ENCODE assay signal across 22 cellular contexts in genomic region chr10:94178475-94179251, GRCh38.
A peak's percentile ranks its signal among the peaks of the same experiment; 100 is the strongest.
DNase-seq lines count a peak whose midpoint lies in the region; ATAC-seq, FAIRE-seq and TF ChIP-seq lines count a peak whose summit lies in the region.
"Had no signal": no experiment of that assay in that cellular context is flagged by ENCODE, and none has a peak within 500 bp of the region (broad histone marks: within the 10 kb centered on the region; RNA-seq: fewer than 3 reads in every experiment).

No MANE protein-coding gene starts in this region.

- no peaks in the 10 kb centered on the region for H3K9me3 ChIP-seq in A549
- H3K9me3 ChIP-seq in H9 (ENCODE audit: control insufficient read depth, low read depth, low read length): no peaks in the 10 kb centered on the region
- H3K9me3 ChIP-seq: BE2C, SJCRH30 had no signal

- H3K4me1 ChIP-seq in A549 (peaks cover 16% of the 10 kb centered on the region), H9 (ENCODE audit: insufficient read depth, low read length) (no peaks in the 10 kb centered on the region)
- H3K4me1 ChIP-seq: BE2C had no signal

- TF ChIP-seq CTCF in A549 (IDR thresholded peaks at IDR 0.05) (no peak), H9 (conservative IDR thresholded peaks at IDR 0.05) (no peak), chondrocyte (IDR thresholded peaks at IDR 0.05) (no peak)

- no peak overlapping the region for H2BK5ac ChIP-seq in H9 (ENCODE audit: insufficient read length, low read length)

- TF ChIP-seq RAD21 in A549 (conservative IDR thresholded peaks at IDR 0.05 in 1 of 2, IDR thresholded peaks at IDR 0.05 in 1 of 2): no peak

- H3K27ac Mint-ChIP-seq in H9 (no peak overlapping the region), chondrocyte (ENCODE audit: unreplicated experiment) (peak overlapping the region; percentile 72)

- no peak overlapping the region for H3K4me3 Mint-ChIP-seq in H9
- H3K4me3 Mint-ChIP-seq in chondrocyte (ENCODE audit: unreplicated experiment): no peak overlapping the region

- H3K23me2 ChIP-seq in H9 (ENCODE audit: insufficient read length, low read depth, low read length, poor library complexity, severe bottlenecking): no peaks in the 10 kb centered on the region

- H3K27ac ChIP-seq in A549 (no peak overlapping the region), H9 (ENCODE audit: insufficient read length, low read depth, low read length) (no peak overlapping the region)
- H3K27ac ChIP-seq: SJCRH30 had no signal

- H2AFZ ChIP-seq in H9 (ENCODE audit: low read length): no peak overlapping the region

- H3T11ph ChIP-seq in H9 (ENCODE audit: low read length): no peak overlapping the region

- H2BK120ac ChIP-seq in H9 (ENCODE audit: low read depth, low read length, poor library complexity, severe bottlenecking): no peak overlapping the region

- no peak overlapping the region for H2BK12ac ChIP-seq in H9 (ENCODE audit: insufficient read length, low read depth, low read length)

- DNase-seq in A549 (ENCODE audit: low read depth in 1 of 2, low spot score in 1 of 2) (no peak), H9 (no peak), chondrocyte (ENCODE audit: low spot score) (no peak), hepatic stellate cell (ENCODE audit: low spot score) (peak; percentile 5), NK-92 (lab: John Stamatoyannopoulos, UW; ENCODE audit: unreplicated experiment) (no peak), NCI-H1436 treated with DMSO at 0.1 percent for 48 hours (lab: John Stamatoyannopoulos, UW) (no peak), GM19240 (ENCODE audit: insufficient read length, low spot score) (no peak)
- DNase-seq: BE2C, DMS79, GOT3, NCI-H1105 treated with DMSO at 0.1 percent for 48 hours, NCI-H1694, NCI-H2081, NCI-H2171, NCI-H526, OCI-M1, SJCRH30 had no signal

- CTCF ChIA-PET in A549 (lab: Yijun Ruan, JAX): interaction anchor here (1.3 to 1.5 kb wide), 3 partner anchors 15 to 262 kb away, joined by 3 to 4 read pairs (median 4); no protein-coding TSS in a partner anchor

- POLR2A ChIA-PET in A549 (lab: Yijun Ruan, JAX): no interaction called here

- no peak for TF ChIP-seq EP300 in A549 (IDR thresholded peaks at IDR 0.05)

- H3K79me2 ChIP-seq in H9 (ENCODE audit: insufficient read depth, low read length): no peaks in the 10 kb centered on the region

- H3K4me2 ChIP-seq in A549 (no peak overlapping the region), H9 (ENCODE audit: insufficient read depth, insufficient read length, low read length) (no peak overlapping the region)

- TF ChIP-seq POLR2A in A549 (IDR thresholded peaks at IDR 0.05; ENCODE audit: low read length): no peak

- ATAC-seq in A549: no peak
- ATAC-seq in esophagus mucosa: no peak
- ATAC-seq: HCT116 had no signal

- no peak overlapping the region for H2BK15ac ChIP-seq in H9 (ENCODE audit: low read depth, low read length)

- H3K79me1 ChIP-seq in H9 (ENCODE audit: insufficient read depth, low read depth, low read length, poor library complexity, severe bottlenecking): no peaks in the 10 kb centered on the region

- no peak overlapping the region for H2BK20ac ChIP-seq in H9 (ENCODE audit: low read depth, low read length, poor library complexity, severe bottlenecking)

- peak overlapping the region; percentile 14 for H3K9ac ChIP-seq in H9 (ENCODE audit: extremely low read depth, insufficient read length, low read length)

- peak; percentile 87 for FAIRE-seq in A549 (lab: Jason Lieb, UNC)
- FAIRE-seq: D721Med, GM12891, RCC 7860 had no signal

- H3K14ac ChIP-seq in H9 (ENCODE audit: insufficient read depth, low read length): no peak overlapping the region

- H3K9me3 Mint-ChIP-seq in H9 (no peaks in the 10 kb centered on the region), chondrocyte (ENCODE audit: low read depth) (no peaks in the 10 kb centered on the region)

- H3K4me1 Mint-ChIP-seq in H9 (peaks cover 0 to 4% of the 10 kb centered on the region in 2 experiments; a peak in 1 of 4 replicates), chondrocyte (ENCODE audit: low read depth) (peaks cover 50% of the 10 kb centered on the region)

- H3K27me3 ChIP-seq in H9 (ENCODE audit: insufficient read depth, low read length): no peaks in the 10 kb centered on the region
- H3K27me3 ChIP-seq: BE2C, SJCRH30 had no signal

- no peak overlapping the region for H2AK5ac ChIP-seq in H9 (ENCODE audit: insufficient read length, low read length)

- H3K27me3 Mint-ChIP-seq in H9 (ENCODE audit: low read depth) (peaks cover 11% of the 10 kb centered on the region), chondrocyte (ENCODE audit: low read depth) (no peaks in the 10 kb centered on the region)

- no peak overlapping the region for H3K56ac ChIP-seq in H9 (ENCODE audit: insufficient read length, low read depth, low read length)

- H4K5ac ChIP-seq in H9 (ENCODE audit: insufficient read length, low read depth, low read length): no peak overlapping the region

- no peaks in the 10 kb centered on the region for H4K20me1 ChIP-seq in H9 (ENCODE audit: control insufficient read depth, insufficient read depth, insufficient read length)

- 68% methylated on average over 5 of the region's 5 CpGs for WGBS in A549 (ENCODE audit: missing lambda C conversion rate)
- no CpG with 5 or more reads among the region's 5 CpGs for WGBS in H9 (ENCODE audit: extremely low coverage, insufficient read length, low lambda C conversion rate)

- H4K91ac ChIP-seq in H9 (ENCODE audit: insufficient read length, low read depth, low read length): no peak overlapping the region

- H3K23ac ChIP-seq in H9 (ENCODE audit: insufficient read length, low read depth, low read length): no peak overlapping the region

- no peak overlapping the region for H3K4ac ChIP-seq in H9 (ENCODE audit: low read depth, low read length)

- no peak overlapping the region for H4K8ac ChIP-seq in H9 (replicated peaks; ENCODE audit: insufficient read length, low read depth, low read length)

- H3K4me3 ChIP-seq in A549: no peak overlapping the region
- H3K4me3 ChIP-seq: SJCRH30 had no signal

- no peak overlapping the region for H3K18ac ChIP-seq in H9 (ENCODE audit: insufficient read length, low read depth, low read length)

- no peaks in the 10 kb centered on the region for H3K36me3 Mint-ChIP-seq in H9 (ENCODE audit: insufficient read depth in 1 of 3, low read depth in 3 of 3)
- H3K36me3 Mint-ChIP-seq in chondrocyte (ENCODE audit: low read depth): peaks cover 2% of the 10 kb centered on the region

TF ChIP-seq in A549, 52 proteins besides CTCF, POLR2A, EP300 and RAD21:
- no peak for TF ChIP-seq PBX3 (IDR thresholded peaks at IDR 0.05)
- no peak for TF ChIP-seq SREBF2 (IDR thresholded peaks at IDR 0.05)
- TF ChIP-seq MAZ (IDR thresholded peaks at IDR 0.05; ENCODE audit: borderline replicate concordance, low read depth, low read length): no peak
- TF ChIP-seq POLR2AphosphoS2 (conservative IDR thresholded peaks at IDR 0.05; ENCODE audit: low read length): no peak
